In the genomic region with DNA sequence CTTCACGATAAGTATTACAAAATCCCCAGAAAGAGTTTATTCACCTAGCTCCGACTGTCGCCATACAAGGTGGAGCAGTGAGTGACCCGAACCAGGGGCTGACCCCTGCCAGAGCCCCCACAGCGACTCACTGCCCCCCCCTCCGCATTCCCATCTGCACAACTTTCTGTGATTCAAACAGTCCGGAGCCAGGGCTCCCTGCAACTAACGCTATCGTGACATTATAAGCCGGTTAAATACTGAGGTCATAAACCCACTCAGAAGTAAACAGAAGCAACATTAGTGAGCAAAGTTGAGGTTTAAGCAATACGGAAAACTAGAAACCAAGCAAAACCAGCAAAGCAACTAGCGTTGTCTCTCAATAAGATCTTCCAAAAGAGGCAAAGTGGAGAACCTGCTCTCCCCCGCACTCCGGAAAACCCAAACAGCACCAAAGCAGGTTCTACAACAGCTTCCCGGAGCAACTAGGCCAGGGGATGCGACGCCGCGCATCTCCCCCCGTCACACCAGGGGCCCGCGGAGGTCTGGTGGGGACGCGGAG, we compare ENCODE assay signal across 1 cellular context.
TF ChIP-seq lines count a peak whose summit lies in the region.

No MANE protein-coding gene starts in this region.

TF ChIP-seq in K562, 482 proteins besides CTCF, POLR2A, EP300 and RAD21 (continued from another document):
- TF ChIP-seq, protein P1, sequence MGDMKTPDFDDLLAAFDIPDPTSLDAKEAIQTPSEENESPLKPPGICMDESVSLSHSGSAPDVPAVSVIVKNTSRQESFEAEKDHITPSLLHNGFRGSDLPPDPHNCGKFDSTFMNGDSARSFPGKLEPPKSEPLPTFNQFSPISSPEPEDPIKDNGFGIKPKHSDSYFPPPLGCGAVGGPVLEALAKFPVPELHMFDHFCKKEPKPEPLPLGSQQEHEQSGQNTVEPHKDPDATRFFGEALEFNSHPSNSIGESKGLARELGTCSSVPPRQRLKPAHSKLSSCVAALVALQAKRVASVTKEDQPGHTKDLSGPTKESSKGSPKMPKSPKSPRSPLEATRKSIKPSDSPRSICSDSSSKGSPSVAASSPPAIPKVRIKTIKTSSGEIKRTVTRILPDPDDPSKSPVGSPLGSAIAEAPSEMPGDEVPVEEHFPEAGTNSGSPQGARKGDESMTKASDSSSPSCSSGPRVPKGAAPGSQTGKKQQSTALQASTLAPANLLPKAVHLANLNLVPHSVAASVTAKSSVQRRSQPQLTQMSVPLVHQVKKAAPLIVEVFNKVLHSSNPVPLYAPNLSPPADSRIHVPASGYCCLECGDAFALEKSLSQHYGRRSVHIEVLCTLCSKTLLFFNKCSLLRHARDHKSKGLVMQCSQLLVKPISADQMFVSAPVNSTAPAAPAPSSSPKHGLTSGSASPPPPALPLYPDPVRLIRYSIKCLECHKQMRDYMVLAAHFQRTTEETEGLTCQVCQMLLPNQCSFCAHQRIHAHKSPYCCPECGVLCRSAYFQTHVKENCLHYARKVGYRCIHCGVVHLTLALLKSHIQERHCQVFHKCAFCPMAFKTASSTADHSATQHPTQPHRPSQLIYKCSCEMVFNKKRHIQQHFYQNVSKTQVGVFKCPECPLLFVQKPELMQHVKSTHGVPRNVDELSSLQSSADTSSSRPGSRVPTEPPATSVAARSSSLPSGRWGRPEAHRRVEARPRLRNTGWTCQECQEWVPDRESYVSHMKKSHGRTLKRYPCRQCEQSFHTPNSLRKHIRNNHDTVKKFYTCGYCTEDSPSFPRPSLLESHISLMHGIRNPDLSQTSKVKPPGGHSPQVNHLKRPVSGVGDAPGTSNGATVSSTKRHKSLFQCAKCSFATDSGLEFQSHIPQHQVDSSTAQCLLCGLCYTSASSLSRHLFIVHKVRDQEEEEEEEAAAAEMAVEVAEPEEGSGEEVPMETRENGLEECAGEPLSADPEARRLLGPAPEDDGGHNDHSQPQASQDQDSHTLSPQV (IDR thresholded peaks at IDR 0.05), result no peak
- TF ChIP-seq, protein P2, sequence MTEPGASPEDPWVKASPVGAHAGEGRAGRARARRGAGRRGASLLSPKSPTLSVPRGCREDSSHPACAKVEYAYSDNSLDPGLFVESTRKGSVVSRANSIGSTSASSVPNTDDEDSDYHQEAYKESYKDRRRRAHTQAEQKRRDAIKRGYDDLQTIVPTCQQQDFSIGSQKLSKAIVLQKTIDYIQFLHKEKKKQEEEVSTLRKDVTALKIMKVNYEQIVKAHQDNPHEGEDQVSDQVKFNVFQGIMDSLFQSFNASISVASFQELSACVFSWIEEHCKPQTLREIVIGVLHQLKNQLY (CRISPR knock-in tag; conservative IDR thresholded peaks at IDR 0.05), result no peak
- TF ChIP-seq FOS (IDR thresholded peaks at IDR 0.05; ENCODE audit: extremely low read depth, insufficient read length) (no peak), NFE2L1 (tag; IDR thresholded peaks at IDR 0.05; ENCODE audit: borderline replicate concordance, low read depth) (no peak), MTA3 (IDR thresholded peaks at IDR 0.05; ENCODE audit: borderline replicate concordance) (no peak)
- TF ChIP-seq, protein P3, sequence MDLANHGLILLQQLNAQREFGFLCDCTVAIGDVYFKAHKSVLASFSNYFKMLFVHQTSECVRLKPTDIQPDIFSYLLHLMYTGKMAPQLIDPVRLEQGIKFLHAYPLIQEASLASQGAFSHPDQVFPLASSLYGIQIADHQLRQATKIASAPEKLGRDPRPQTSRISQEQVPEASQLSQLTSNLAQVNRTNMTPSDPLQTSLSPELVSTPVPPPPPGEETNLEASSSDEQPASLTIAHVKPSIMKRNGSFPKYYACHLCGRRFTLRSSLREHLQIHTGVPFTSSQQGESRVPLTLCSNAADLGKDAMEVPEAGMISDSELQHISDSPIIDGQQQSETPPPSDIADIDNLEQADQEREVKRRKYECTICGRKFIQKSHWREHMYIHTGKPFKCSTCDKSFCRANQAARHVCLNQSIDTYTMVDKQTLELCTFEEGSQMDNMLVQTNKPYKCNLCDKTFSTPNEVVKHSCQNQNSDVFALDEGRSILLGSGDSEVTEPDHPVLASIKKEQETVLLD (IDR thresholded peaks at IDR 0.05), result 0 out of 2 replicates have a peak, but pooled peaks have one; percentile 37
